In genomic region chr12:53096089-53096741, GRCh38 we compare ENCODE assay signal across 9 cellular contexts. TPM values are rescaled to one million over a fixed set of nuclear protein-coding genes. Genes with fewer than 3 reads are reported as not detected.
DNase-seq lines count a peak whose midpoint lies in the region; ATAC-seq, FAIRE-seq and TF ChIP-seq lines count a peak whose summit lies in the region.
"Had no signal": no experiment of that assay in that cellular context is flagged by ENCODE, and none has a peak within 500 bp of the region (broad histone marks: within the 10 kb centered on the region; RNA-seq: fewer than 3 reads in every experiment).

No MANE protein-coding gene starts in this region.

- H3K27ac ChIP-seq in A549: peak overlapping the region; percentile 92 to 95; a peak in 4 of 6 replicates
- H3K27ac ChIP-seq in duodenal mucosa (ENCODE audit: low read depth, low read length): peak overlapping the region; percentile 70
- H3K27ac ChIP-seq: HL-60 had no signal

- H3K27me3 ChIP-seq in duodenal mucosa (ENCODE audit: control insufficient read depth in 1 of 2, insufficient read depth in 2 of 2, low read length in 2 of 2): peaks cover 0 to 7% of the 10 kb centered on the region in 2 donors

- peak overlapping the region; percentile 95 for H3K4me2 ChIP-seq in A549

- peak overlapping the region; percentile 81 for H3K27ac Mint-ChIP-seq in mesothelial cell of epicardium

- H3K27me3 Mint-ChIP-seq in mesothelial cell of epicardium (ENCODE audit: low read depth): peaks cover 1% of the 10 kb centered on the region

- TF ChIP-seq POLR2A in A549 (IDR thresholded peaks at IDR 0.05; ENCODE audit: low read length): no peak

- no peaks in the 10 kb centered on the region for H3K9me3 Mint-ChIP-seq in mesothelial cell of epicardium

- H3K9ac ChIP-seq in duodenal mucosa (ENCODE audit: low read depth in 1 of 2, low read length in 2 of 2): peak overlapping the region in 1 of 2 donors; percentile 65

- no peak for DNase-seq in A549 (ENCODE audit: low read depth in 1 of 2, low spot score in 1 of 2)
- DNase-seq in HS-5 (ENCODE audit: low read depth): peak; percentile 73
- no peak for DNase-seq in mesothelial cell of epicardium (ENCODE audit: low spot score in 2 of 2, unreplicated experiment in 2 of 2)
- no peak for DNase-seq in DMS 273 (lab: John Stamatoyannopoulos, UW; ENCODE audit: unreplicated experiment)
- no peak for DNase-seq in effector CD8-positive, alpha-beta T cell (lab: John Stamatoyannopoulos, UW)
- DNase-seq in 8988T: no peak
- DNase-seq in NCI-H446 treated with DMSO at 0.1 percent for 48 hours (lab: John Stamatoyannopoulos, UW): no peak

- peak overlapping the region; percentile 74 for H3K4me3 Mint-ChIP-seq in mesothelial cell of epicardium

- no peak for TF ChIP-seq EP300 in A549 (IDR thresholded peaks at IDR 0.05)

- peaks cover 41% of the 10 kb centered on the region for H3K4me1 Mint-ChIP-seq in mesothelial cell of epicardium

- no peak for FAIRE-seq in A549 (lab: Jason Lieb, UNC)

- peaks cover 41% of the 10 kb centered on the region for H3K4me1 ChIP-seq in A549
- H3K4me1 ChIP-seq in duodenal mucosa (ENCODE audit: control insufficient read depth in 1 of 2, insufficient read depth in 2 of 2, low read length in 2 of 2): peaks cover 26 to 28% of the 10 kb centered on the region in 2 donors

- H3K36me3 ChIP-seq in duodenal mucosa (ENCODE audit: control insufficient read depth in 1 of 2, insufficient read depth in 2 of 2, low read length in 2 of 2): no peaks in the 10 kb centered on the region

- TF ChIP-seq CTCF in A549 (IDR thresholded peaks at IDR 0.05) (no peak), mesothelial cell of epicardium (IDR thresholded peaks at IDR 0.05; ENCODE audit: unreplicated experiment) (no peak)

- 72% methylated on average over 11 of the region's 11 CpGs for WGBS in A549 (ENCODE audit: missing lambda C conversion rate)

- no peaks in the 10 kb centered on the region for H3K9me3 ChIP-seq in A549
- H3K9me3 ChIP-seq in duodenal mucosa (ENCODE audit: control insufficient read depth in 1 of 2, low read length in 2 of 2): no peaks in the 10 kb centered on the region

- H3K36me3 Mint-ChIP-seq in mesothelial cell of epicardium: peaks cover 1% of the 10 kb centered on the region

- TF ChIP-seq RAD21 in A549 (conservative IDR thresholded peaks at IDR 0.05 in 1 of 2, IDR thresholded peaks at IDR 0.05 in 1 of 2): no peak

- ATAC-seq in A549: no peak

- H3K4me3 ChIP-seq in A549: no peak overlapping the region
- peak overlapping the region in 1 of 2 donors; percentile 65 for H3K4me3 ChIP-seq in duodenal mucosa (ENCODE audit: low read depth in 1 of 2, low read length in 2 of 2)

- POLR2A ChIA-PET in A549 (lab: Yijun Ruan, JAX): interaction anchor here (1.6 to 3.5 kb wide), 2 partner anchors 16 to 17 kb away, joined by 4 to 46 read pairs; partner anchors contain the start of gene SPRYD3

- CTCF ChIA-PET in A549 (lab: Yijun Ruan, JAX): interaction anchor here (38.0 kb wide), 1 partner anchor 31 kb away, joined by 1424 read pairs; the partner anchor contains the start of genes SPRYD3 and TNS2

TF ChIP-seq in A549, 52 proteins besides CTCF, POLR2A, EP300 and RAD21:
- TF ChIP-seq CEBPB (IDR thresholded peaks at IDR 0.05): 0 out of 4 replicates have a peak, but pooled peaks of 1 of the 2 experiments have one; percentile 31
- no peak for TF ChIP-seq POLR2AphosphoS2 (conservative IDR thresholded peaks at IDR 0.05; ENCODE audit: low read length)
- TF ChIP-seq USF2 (IDR thresholded peaks at IDR 0.05): no peak
TF ChIP-seq in A549: peak in this region for 1.

RNA-seq across cellular contexts. Expression of gene IGFBP6, which starts 1.3 kb away (rescaled TPM):
- polyA plus RNA-seq in A549 (2011; rRNA removed): 49.1 and 64.5 TPM in 2 replicates
- polyA plus RNA-seq in A549 (2012; cell fraction: cytosol; rRNA removed): 173 and 192 TPM in 2 replicates
- 121 and 142 TPM in 2 replicates for polyA plus RNA-seq in A549 (2012; cell fraction: nucleus; rRNA removed)
- polyA plus RNA-seq in A549 (2017; fragmentation: RNase III; extraction: RNeasy Plus Mini Kit Qiagen cat#74134 plus additional on column Dnase treatment): 128 to 155 TPM (median 128 TPM) in 3 replicates
- polyA minus RNA-seq in A549 (2011; rRNA and poly(A)+ RNA removed): 51.3 and 54.2 TPM in 2 replicates
- total RNA-seq in mesothelial cell of epicardium: 70.3 to 77.2 TPM (median 75.6 TPM) in 3 replicates

RNA-seq across cellular contexts. Expression of gene SOAT2, which starts 7.1 kb away (rescaled TPM):
- 0.12 and 0.14 TPM in 2 replicates for polyA plus RNA-seq in A549 (2011; rRNA removed)
- polyA plus RNA-seq in A549 (2012; cell fraction: cytosol; rRNA removed): 0.46 and 0.56 TPM in 2 replicates
- polyA plus RNA-seq in A549 (2012; cell fraction: nucleus; rRNA removed): 1.9 TPM in 2 replicates
- polyA plus RNA-seq in A549 (2017; fragmentation: RNase III; extraction: RNeasy Plus Mini Kit Qiagen cat#74134 plus additional on column Dnase treatment): 0.09 to 0.21 TPM (median 0.16 TPM) in 3 replicates
- polyA minus RNA-seq in A549 (2011; rRNA and poly(A)+ RNA removed): 0.12 and 0.19 TPM in 2 replicates
- total RNA-seq in mesothelial cell of epicardium: 0.13 to 0.40 TPM (median 0.20 TPM) in 3 replicates

RNA-seq across cellular contexts. Expression of gene SPRYD3, which starts 17.0 kb away (rescaled TPM):
- polyA plus RNA-seq in A549 (2011; rRNA removed) (26.8 and 28.1 TPM in 2 replicates), A549 (2017; fragmentation: RNase III; extraction: RNeasy Plus Mini Kit Qiagen cat#74134 plus additional on column Dnase treatment) (16.1 to 18.6 TPM (median 17.3 TPM) in 3 replicates)
- polyA plus RNA-seq in A549 (2012; cell fraction: cytosol; rRNA removed): 25.8 and 28.2 TPM in 2 replicates
- polyA plus RNA-seq in A549 (2012; cell fraction: nucleus; rRNA removed): 28.8 and 33.3 TPM in 2 replicates
- 47.8 and 49.6 TPM in 2 replicates for polyA minus RNA-seq in A549 (2011; rRNA and poly(A)+ RNA removed)
- 20.2 to 20.9 TPM (median 20.6 TPM) in 3 replicates for total RNA-seq in mesothelial cell of epicardium

RNA-seq across cellular contexts. Expression of gene TNS2, which starts 46.4 kb away (rescaled TPM):
- polyA plus RNA-seq in A549 (2011; rRNA removed): 11.5 and 12.4 TPM in 2 replicates
- 19.4 and 27.2 TPM in 2 replicates for polyA plus RNA-seq in A549 (2012; cell fraction: cytosol; rRNA removed)
- 72.7 and 109 TPM in 2 replicates for polyA plus RNA-seq in A549 (2012; cell fraction: nucleus; rRNA removed)
- 13.5 to 15.8 TPM (median 15.3 TPM) in 3 replicates for polyA plus RNA-seq in A549 (2017; fragmentation: RNase III; extraction: RNeasy Plus Mini Kit Qiagen cat#74134 plus additional on column Dnase treatment)
- 36.0 and 44.8 TPM in 2 replicates for polyA minus RNA-seq in A549 (2011; rRNA and poly(A)+ RNA removed)
- 78.8 to 91.7 TPM (median 86.4 TPM) in 3 replicates for total RNA-seq in mesothelial cell of epicardium
